ENCODE assay signal across 9 cellular contexts in the genomic region with DNA sequence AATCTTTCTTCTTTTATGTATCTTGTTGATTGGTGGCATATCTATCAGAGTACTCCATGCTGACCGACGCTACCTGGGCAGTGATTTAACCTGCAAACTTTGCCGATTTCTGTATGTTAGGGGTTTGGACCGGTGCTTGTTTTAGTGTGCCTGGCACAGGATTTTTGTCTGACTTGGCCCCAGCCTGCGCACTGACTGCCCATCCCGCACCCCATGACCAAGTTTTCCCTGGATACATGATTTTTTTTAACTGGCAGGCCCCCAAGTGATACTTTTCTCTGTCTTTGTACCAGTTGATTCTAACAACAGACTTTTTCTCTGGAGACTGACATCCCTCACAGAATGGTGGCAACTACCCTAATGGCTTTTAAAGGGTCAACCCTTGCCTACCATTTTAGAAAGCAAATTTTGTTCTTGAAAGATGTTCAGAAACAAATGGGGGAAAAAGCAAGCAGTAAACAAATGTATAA.
DNase-seq lines count a peak whose midpoint lies in the region; ATAC-seq and TF ChIP-seq lines count a peak whose summit lies in the region.
"Had no signal": no experiment of that assay in that cellular context is flagged by ENCODE, and none has a peak within 500 bp of the region (broad histone marks: within the 10 kb centered on the region; RNA-seq: fewer than 3 reads in every experiment).

No MANE protein-coding gene starts in this region.

- 94% methylated on average over 6 of the region's 6 CpGs for WGBS in mammary epithelial cell (ENCODE audit: low coverage, missing lambda C conversion rate)

- intact Hi-C loops in mammary epithelial cell (cut with micrococcal nuclease) = no loop called here

- no TSS peak for BruUV-seq in mammary epithelial cell (replicated peaks; lab: Mats Ljungman, UMichigan)

- H3K9me3 ChIP-seq in mammary epithelial cell (replicated peaks; ENCODE audit: insufficient read depth, low read length) = no peaks in the 10 kb centered on the region
- no peaks in the 10 kb centered on the region for H3K9me3 ChIP-seq in muscle layer of duodenum (ENCODE audit: control insufficient read depth in 1 of 2, low read length in 2 of 2)

- CTCF ChIA-PET in mammary epithelial cell (lab: Charles Lee; ENCODE audit: low non-redundant PET) = no interaction called here

- no peaks in the 10 kb centered on the region for H3K79me2 ChIP-seq in mammary epithelial cell (ENCODE audit: insufficient read depth, low read length)

- H3K27ac ChIP-seq in 22Rv1 (peak overlapping the region; percentile 32), mammary epithelial cell (ENCODE audit: insufficient read depth, low read depth, low read length) (no peak overlapping the region), muscle layer of duodenum (ENCODE audit: low read length) (peak overlapping the region; percentile 82)

- in situ Hi-C loops in mammary epithelial cell (cut with MboI; ENCODE audit: low sequenced_read_pairs in 2 of 2) = no loop called here

- H3K9me3 Mint-ChIP-seq in HFFc6 = no peaks in the 10 kb centered on the region

- H3K4me3 Mint-ChIP-seq in HFFc6 = peak overlapping the region; percentile 53; the same call in 1 of the 2 replicates

- dilution Hi-C loops in mammary epithelial cell (cut with HindIII; ENCODE audit: low sequenced_read_pairs) = no loop called here

- H3K9ac ChIP-seq in mammary epithelial cell (ENCODE audit: insufficient read depth, low read length) = no peak overlapping the region

- H3K36me3 Mint-ChIP-seq in HFFc6 (ENCODE audit: low read depth) = no peaks in the 10 kb centered on the region

- no peaks in the 10 kb centered on the region for H3K27me3 Mint-ChIP-seq in HFFc6 (ENCODE audit: insufficient read depth)

- peak overlapping the region; percentile 53 for H2AFZ ChIP-seq in mammary epithelial cell (ENCODE audit: low read depth, low read length)

- no peaks in the 10 kb centered on the region for H3K4me1 ChIP-seq in mammary epithelial cell (ENCODE audit: insufficient read depth, low read length)
- H3K4me1 ChIP-seq in muscle layer of duodenum (ENCODE audit: control insufficient read depth in 1 of 2, insufficient read depth in 2 of 2, low read length in 2 of 2) = peaks cover 0 to 7% of the 10 kb centered on the region in 2 donors

- no peaks in the 10 kb centered on the region for H4K20me1 ChIP-seq in mammary epithelial cell (ENCODE audit: insufficient read depth, low read length)

- no peak for TF ChIP-seq CTCF in 22Rv1 (IDR thresholded peaks at IDR 0.05)
- no peak for TF ChIP-seq CTCF in HFFc6 (IDR thresholded peaks at IDR 0.05)
- TF ChIP-seq CTCF in mammary epithelial cell (conservative IDR thresholded peaks at IDR 0.05 in 1 of 2, IDR thresholded peaks at IDR 0.05 in 1 of 2; ENCODE audit: extremely low read depth in 1 of 2, insufficient read depth in 1 of 2, low read depth in 1 of 2, low read length in 2 of 2) = no peak

- no peak for ATAC-seq in GM21723 (IDR thresholded peaks at IDR 0.05; ENCODE audit: unreplicated experiment)
- no peak for ATAC-seq in HG03565 (IDR thresholded peaks at IDR 0.05; ENCODE audit: unreplicated experiment)

- H3K4me3 ChIP-seq in mammary epithelial cell (replicated peaks in 1 of 3; ENCODE audit: insufficient read depth in 1 of 3, low read depth in 2 of 3, low read length in 3 of 3) (no peak overlapping the region), muscle layer of duodenum (ENCODE audit: low read depth in 1 of 2, low read length in 2 of 2) (peak overlapping the region in 1 of 2 donors; percentile 62)

- peaks cover 1% of the 10 kb centered on the region for H3K27me3 ChIP-seq in mammary epithelial cell (ENCODE audit: insufficient read depth, low read length)
- H3K27me3 ChIP-seq in muscle layer of duodenum (ENCODE audit: low read depth, low read length) = no peaks in the 10 kb centered on the region

- DNase-seq in HFFc6 (no peak), mammary epithelial cell (no peak), ecto neural progenitor cell (ENCODE audit: low spot score) (no peak), kidney glomerular epithelial cell (lab: John Stamatoyannopoulos, UW) (no peak)
- DNase-seq: NK-92 treated with Interleukin-12 subunit alpha and Interleukin-12 subunit beta, amount 100 ng/mL, for 24 hours had no signal

- peak overlapping the region; percentile 34 for H3K4me2 ChIP-seq in mammary epithelial cell (ENCODE audit: insufficient read depth, low read depth, low read length)

- peaks cover 31% of the 10 kb centered on the region; the same call in 1 of the 2 replicates for H3K4me1 Mint-ChIP-seq in HFFc6 (ENCODE audit: low read depth)

- H3K27ac Mint-ChIP-seq in HFFc6 = no peak overlapping the region

- H3K36me3 ChIP-seq in mammary epithelial cell (ENCODE audit: insufficient read depth, low read length) = no peaks in the 10 kb centered on the region
- H3K36me3 ChIP-seq in muscle layer of duodenum (ENCODE audit: control insufficient read depth in 1 of 2, insufficient read depth in 2 of 2, low read length in 2 of 2) = no peaks in the 10 kb centered on the region
